In genomic region chr10:122052702-122053101, GRCh38 we compare ENCODE assay signal across 2 cellular contexts.
TF ChIP-seq lines count a peak whose summit lies in the region.

No MANE protein-coding gene starts in this region.

TF ChIP-seq in IMR-90, 13 proteins besides CTCF, POLR2A, EP300 and RAD21 (continued from another document):
- no peak for TF ChIP-seq USF2 (IDR thresholded peaks at IDR 0.05; ENCODE audit: low read depth, low read length)
- TF ChIP-seq RFX5 (IDR thresholded peaks at IDR 0.05; ENCODE audit: low read depth, low read length) = no peak
- no peak for TF ChIP-seq CEBPB (IDR thresholded peaks at IDR 0.05; ENCODE audit: low read depth, low read length)
- no peak for TF ChIP-seq ELK1 (IDR thresholded peaks at IDR 0.05; ENCODE audit: borderline replicate concordance, low read depth, low read length)
- no peak for TF ChIP-seq MAZ (IDR thresholded peaks at IDR 0.05; ENCODE audit: borderline replicate concordance, low read depth, low read length)
- no peak for TF ChIP-seq RCOR1 (IDR thresholded peaks at IDR 0.05; ENCODE audit: insufficient replicate concordance, low read length)
- no peak for TF ChIP-seq FOS (IDR thresholded peaks at IDR 0.05; ENCODE audit: low read depth, low read length)
- TF ChIP-seq MAFK (IDR thresholded peaks at IDR 0.05; ENCODE audit: low read depth, low read length) = no peak
- TF ChIP-seq CHD1 (IDR thresholded peaks at IDR 0.05; ENCODE audit: low read depth, low read length) = no peak
- no peak for TF ChIP-seq BHLHE40 (IDR thresholded peaks at IDR 0.05; ENCODE audit: low read depth, low read length)
- no peak for TF ChIP-seq SMC3 (IDR thresholded peaks at IDR 0.05; ENCODE audit: low read depth, low read length)
- TF ChIP-seq MXI1 (IDR thresholded peaks at IDR 0.05; ENCODE audit: borderline replicate concordance, low read depth, low read length) = no peak
TF ChIP-seq in IMR-90: peak in this region for 0.

TF ChIP-seq in SK-N-SH, 30 proteins besides CTCF, POLR2A, EP300 and RAD21 (continued from another document):
- TF ChIP-seq PBX3 (IDR thresholded peaks at IDR 0.05) = peak; percentile 50; the same call in 1 of the 2 replicates
